Comparison of ENCODE assay signal across 7 cellular contexts in genomic region chr14:61662001-61662400, GRCh38. TPM values are rescaled to one million over a fixed set of nuclear protein-coding genes. Genes with fewer than 3 reads are reported as not detected.
DNase-seq lines count a peak whose midpoint lies in the region; ATAC-seq and TF ChIP-seq lines count a peak whose summit lies in the region.

No MANE protein-coding gene starts in this region.

- H3K36me3 ChIP-seq in mammary epithelial cell (ENCODE audit: insufficient read depth, low read length) = no peaks in the 10 kb centered on the region

- no TSS peak for BruUV-seq in mammary epithelial cell (replicated peaks; lab: Mats Ljungman, UMichigan)

- 98% methylated on average over 4 of the region's 4 CpGs for WGBS in mammary epithelial cell (ENCODE audit: low coverage, missing lambda C conversion rate)

- H3K27ac ChIP-seq in mammary epithelial cell (ENCODE audit: insufficient read depth, low read depth, low read length) = no peak overlapping the region

- H3K9me3 ChIP-seq in mammary epithelial cell (replicated peaks; ENCODE audit: insufficient read depth, low read length) = no peaks in the 10 kb centered on the region

- ATAC-seq in GM19463 (IDR thresholded peaks at IDR 0.05; ENCODE audit: unreplicated experiment) = peak; percentile 12
- ATAC-seq in HG03196 (IDR thresholded peaks at IDR 0.05; ENCODE audit: unreplicated experiment) = peak; percentile 7
- ATAC-seq in stimulated activated naive CD8-positive, alpha-beta T cell treated with anti-CD3 and anti-CD28 coated beads, Interleukin-15, Interleukin-2, amounts not matched to agents 100 U/mL and 50 U/mL, for 24 hours = peak; percentile 3

- H3K9ac ChIP-seq in mammary epithelial cell (ENCODE audit: insufficient read depth, low read length) = no peak overlapping the region

- H2AFZ ChIP-seq in mammary epithelial cell (ENCODE audit: low read depth, low read length) = no peak overlapping the region

- intact Hi-C loops in mammary epithelial cell (cut with micrococcal nuclease) = no loop called here

- no peak overlapping the region for H3K4me3 ChIP-seq in mammary epithelial cell (replicated peaks in 1 of 3; ENCODE audit: insufficient read depth in 1 of 3, low read depth in 2 of 3, low read length in 3 of 3)

- no peaks in the 10 kb centered on the region for H3K79me2 ChIP-seq in mammary epithelial cell (ENCODE audit: insufficient read depth, low read length)

- CTCF ChIA-PET in mammary epithelial cell (lab: Charles Lee; ENCODE audit: low non-redundant PET) = no interaction called here

- peak overlapping the region; percentile 22 for H3K4me2 ChIP-seq in mammary epithelial cell (ENCODE audit: insufficient read depth, low read depth, low read length)

- H4K20me1 ChIP-seq in mammary epithelial cell (ENCODE audit: insufficient read depth, low read length) = no peaks in the 10 kb centered on the region

- TF ChIP-seq CTCF in mammary epithelial cell (conservative IDR thresholded peaks at IDR 0.05 in 1 of 2, IDR thresholded peaks at IDR 0.05 in 1 of 2; ENCODE audit: extremely low read depth in 1 of 2, insufficient read depth in 1 of 2, low read depth in 1 of 2, low read length in 2 of 2) = no peak

- dilution Hi-C loops in mammary epithelial cell (cut with HindIII; ENCODE audit: low sequenced_read_pairs) = no loop called here

- H3K27me3 ChIP-seq in mammary epithelial cell (ENCODE audit: insufficient read depth, low read length) = no peaks in the 10 kb centered on the region

- in situ Hi-C loops in mammary epithelial cell (cut with MboI; ENCODE audit: low sequenced_read_pairs in 2 of 2) = no loop called here

- DNase-seq in mammary epithelial cell (no peak), DMS53 treated with DMSO at 0.1 percent for 48 hours (lab: John Stamatoyannopoulos, UW; ENCODE audit: unreplicated experiment) (no peak), activated gamma-delta T cell treated with Interleukin-2 at 50 U/mL for 16 hours (no peak)
- no peak for DNase-seq in stimulated activated naive CD8-positive, alpha-beta T cell treated with anti-CD3 and anti-CD28 coated beads, Interleukin-15, Interleukin-2, amounts not matched to agents 100 U/mL and 50 U/mL, for 24 hours
- DNase-seq in stimulated activated naive CD4-positive, alpha-beta T cell treated with Interleukin-2 at 50 U/mL for 16 hours (lab: John Stamatoyannopoulos, UW) = no peak

- H3K4me1 ChIP-seq in mammary epithelial cell (ENCODE audit: insufficient read depth, low read length) = peaks cover 28% of the 10 kb centered on the region

RNA-seq across cellular contexts. Expression of gene HIF1A, which starts 33.3 kb away (rescaled TPM):
- 100 to 1,000 TPM; 227 to 682 TPM for total RNA-seq in mammary epithelial cell
- 76.6 TPM for polyA plus RNA-seq in mammary epithelial cell
- polyA minus RNA-seq in mammary epithelial cell = 178 TPM
